ENCODE assay signal across 24 cellular contexts in the genomic region with DNA sequence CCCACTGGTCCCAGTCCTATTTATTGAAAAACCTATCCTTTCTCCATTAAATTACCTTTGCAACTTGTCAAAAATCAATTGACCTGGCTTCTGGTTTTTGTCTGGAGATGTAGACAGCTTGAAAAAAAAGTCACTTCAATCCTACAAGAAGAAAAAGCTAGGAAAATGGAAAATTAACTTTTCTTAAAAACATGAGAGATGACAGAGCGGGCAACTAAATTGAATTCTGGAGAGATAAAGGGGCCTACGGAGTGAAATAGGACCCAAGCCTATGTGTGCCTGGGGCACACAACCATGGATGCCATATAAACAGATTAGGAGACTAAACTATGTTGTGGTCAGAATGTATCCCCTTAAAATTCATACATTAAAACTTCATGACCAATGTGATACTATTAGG.
"Had no signal": no experiment of that assay in that cellular context is flagged by ENCODE, and none has a peak within 500 bp of the region (broad histone marks: within the 10 kb centered on the region; RNA-seq: fewer than 3 reads in every experiment).

No MANE protein-coding gene starts in this region.

- H3K27ac ChIP-seq: coronary artery, dorsolateral prefrontal cortex, esophagus muscularis mucosa, gastroesophageal sphincter, heart left ventricle, hepatocyte, left lung, lower lobe of right lung had no signal

- H3K4me1 ChIP-seq: esophagus muscularis mucosa, gastroesophageal sphincter, heart left ventricle, left lung, lower lobe of right lung had no signal

- H3K79me2 ChIP-seq: hepatocyte had no signal

- FAIRE-seq: colon, endothelial cell of umbilical vein, frontal cortex had no signal

- H2AFZ ChIP-seq: hepatocyte had no signal

- DNase-seq: dermis blood vessel endothelial cell; dorsolateral prefrontal cortex; effector CD4-positive, alpha-beta T cell; effector memory CD4-positive, alpha-beta T cell; foreskin keratinocyte; heart left ventricle; hypothalamus; immature natural killer cell; islet precursor cell; left cardiac atrium; left lung; left ventricle myocardium superior; lower lobe of right lung; mesenchymal stem cell; mucosa of descending colon; naive thymus-derived CD4-positive, alpha-beta T cell had no signal

- H3K27ac Mint-ChIP-seq: immature natural killer cell; mesothelial cell of epicardium; naive thymus-derived CD4-positive, alpha-beta T cell had no signal

- H3K4me3 ChIP-seq: coronary artery, dorsolateral prefrontal cortex, esophagus muscularis mucosa, gastroesophageal sphincter, heart left ventricle, hepatocyte, left lung, lower lobe of right lung, mucosa of descending colon had no signal

- H3K36me3 ChIP-seq: esophagus muscularis mucosa, gastroesophageal sphincter, heart left ventricle, left lung, lower lobe of right lung had no signal

- H3K9me3 ChIP-seq: esophagus muscularis mucosa, heart left ventricle, left lung, lower lobe of right lung, mucosa of descending colon had no signal

- H3K36me3 Mint-ChIP-seq: immature natural killer cell, mesothelial cell of epicardium had no signal

- H3K27me3 ChIP-seq: dorsolateral prefrontal cortex, foreskin keratinocyte, gastroesophageal sphincter, heart left ventricle, hepatocyte, left lung had no signal

- H3K4me2 ChIP-seq: hepatocyte had no signal

- H3K9me3 Mint-ChIP-seq: immature natural killer cell had no signal

- H3K4me1 Mint-ChIP-seq: mesothelial cell of epicardium had no signal

- ATAC-seq: gastroesophageal sphincter; heart left ventricle; left cardiac atrium; left lung; left ventricle myocardium superior; lower lobe of right lung; mucosa of descending colon; naive thymus-derived CD4-positive, alpha-beta T cell had no signal

- H3K4me3 Mint-ChIP-seq: mesothelial cell of epicardium; naive thymus-derived CD4-positive, alpha-beta T cell had no signal
